2 cellular contexts compared by ENCODE assay signal in genomic region chr11:45086526-45086925, GRCh38.
TF ChIP-seq lines count a peak whose summit lies in the region.

No MANE protein-coding gene starts in this region.

TF ChIP-seq in IMR-90, 13 proteins besides CTCF, POLR2A, EP300 and RAD21:
- TF ChIP-seq CHD1 (IDR thresholded peaks at IDR 0.05; ENCODE audit: low read depth, low read length), result no peak
- TF ChIP-seq SMC3 (IDR thresholded peaks at IDR 0.05; ENCODE audit: low read depth, low read length), result no peak
- TF ChIP-seq MAFK (IDR thresholded peaks at IDR 0.05; ENCODE audit: low read depth, low read length), result no peak
- no peak for TF ChIP-seq RFX5 (IDR thresholded peaks at IDR 0.05; ENCODE audit: low read depth, low read length)
- TF ChIP-seq MAZ (IDR thresholded peaks at IDR 0.05; ENCODE audit: borderline replicate concordance, low read depth, low read length), result no peak
- no peak for TF ChIP-seq ELK1 (IDR thresholded peaks at IDR 0.05; ENCODE audit: borderline replicate concordance, low read depth, low read length)
TF ChIP-seq in IMR-90: peak in this region for 0.

TF ChIP-seq in H1, 55 proteins besides CTCF, POLR2A, EP300 and RAD21:
- no peak for TF ChIP-seq TCF12 (IDR thresholded peaks at IDR 0.05; ENCODE audit: low read depth, low read length)
- no peak for TF ChIP-seq SP2 (IDR thresholded peaks at IDR 0.05; ENCODE audit: low read length)
- TF ChIP-seq HDAC2 (IDR thresholded peaks at IDR 0.05; ENCODE audit: borderline replicate concordance in 1 of 2, low read depth in 2 of 2, low read length in 2 of 2), result no peak
- no peak for TF ChIP-seq CHD7 (IDR thresholded peaks at IDR 0.05; ENCODE audit: insufficient replicate concordance, low read length)
- no peak for TF ChIP-seq EGR1 (IDR thresholded peaks at IDR 0.05; ENCODE audit: borderline replicate concordance, low read depth, low read length)
